8 cellular contexts compared by ENCODE assay signal in the genomic region with DNA sequence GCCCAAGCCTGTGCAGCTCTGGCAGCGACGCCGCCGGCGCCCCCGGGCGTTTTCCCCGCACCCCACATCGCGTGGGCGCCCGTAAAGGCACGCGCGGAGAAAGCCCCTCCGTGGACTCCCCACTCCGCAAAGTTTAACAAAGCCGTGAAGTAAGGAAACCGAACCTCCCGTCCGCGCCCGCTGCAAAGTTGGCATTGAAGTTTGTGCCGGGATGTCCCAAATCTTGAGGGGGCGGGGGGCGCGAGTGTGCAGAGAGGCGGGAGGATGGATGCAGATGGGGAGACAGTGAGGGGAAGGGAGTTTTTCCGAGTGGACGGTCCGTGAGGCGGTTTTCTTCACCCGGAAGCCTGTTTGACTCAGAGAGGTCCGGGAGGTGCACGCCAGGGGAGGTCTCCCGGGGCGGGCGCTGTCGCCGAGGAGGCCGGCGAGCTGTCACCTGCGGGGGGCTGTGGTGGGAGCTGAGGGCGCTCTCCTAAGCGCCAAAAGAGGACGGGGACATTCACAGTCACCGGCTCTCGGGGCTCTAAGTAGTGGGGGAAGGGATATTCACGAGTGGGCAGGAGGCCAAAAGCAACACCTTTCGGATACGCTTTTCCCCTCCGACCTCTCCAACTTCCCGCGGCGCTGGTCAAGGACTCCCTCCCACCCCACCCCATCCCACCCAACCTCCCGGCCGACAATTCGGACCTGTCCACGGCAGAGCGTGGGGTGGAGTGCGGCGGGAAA. TPM values are rescaled to one million over a fixed set of nuclear protein-coding genes. Genes with fewer than 3 reads are reported as not detected.
DNase-seq lines count a peak whose midpoint lies in the region; ATAC-seq and TF ChIP-seq lines count a peak whose summit lies in the region.

No MANE protein-coding gene starts in this region.

- CTCF ChIA-PET in A673 (lab: Charles Lee): interaction anchor here (0.7 to 2.3 kb wide), 3 partner anchors 74 to 112 kb away, joined by 4 to 7 read pairs (median 5); no protein-coding TSS in a partner anchor
- CTCF ChIA-PET in CD4-positive, alpha-beta memory T cell (lab: Charles Lee; ENCODE audit: partially characterized antibody): no interaction called here

- H3K4me3 ChIP-seq in A673 (ENCODE audit: low read depth, low read length, poor library complexity, severe bottlenecking) (peak overlapping the region; percentile 71), HL-60 (replicated peaks; ENCODE audit: insufficient read depth, low read length) (peak overlapping the region; percentile 27), dorsolateral prefrontal cortex (peak overlapping the region; percentile 52 to 92 (median 72)), mononuclear cell (ENCODE audit: low read length) (peak overlapping the region; percentile 57)
- no peak overlapping the region for H3K4me3 ChIP-seq in CD4-positive, alpha-beta memory T cell (ENCODE audit: low read length in 2 of 2)

- H3K27ac Mint-ChIP-seq in CD4-positive, alpha-beta memory T cell: no peak overlapping the region

- no peaks in the 10 kb centered on the region for H3K36me3 ChIP-seq in A673 (ENCODE audit: insufficient read depth, low read length, poor library complexity, severe bottlenecking)
- H3K36me3 ChIP-seq in CD4-positive, alpha-beta memory T cell (ENCODE audit: insufficient read depth, low read length): no peaks in the 10 kb centered on the region

- peak overlapping the region; percentile 90 for H3K27ac ChIP-seq in A673 (ENCODE audit: low read depth, low read length, poor library complexity, severe bottlenecking)
- H3K27ac ChIP-seq in HL-60 (replicated peaks): no peak overlapping the region
- H3K27ac ChIP-seq in dorsolateral prefrontal cortex: peak overlapping the region in 47 of 59 donors; percentile 19 to 88 (median 74)
- no peak overlapping the region for H3K27ac ChIP-seq in CD4-positive, alpha-beta memory T cell (ENCODE audit: low read depth, low read length)

- H3K4me3 Mint-ChIP-seq in CD4-positive, alpha-beta memory T cell: peak overlapping the region in 4 of 8 donors; percentile 39 to 61 (median 45)

- H3K27me3 ChIP-seq in A673 (replicated peaks; ENCODE audit: insufficient read depth, low read depth, low read length, poor library complexity) (no peaks in the 10 kb centered on the region), HL-60 (ENCODE audit: insufficient read depth, poor library complexity, severe bottlenecking) (peaks cover 43% of the 10 kb centered on the region), dorsolateral prefrontal cortex (no peaks in the 10 kb centered on the region), mononuclear cell (ENCODE audit: insufficient read depth, low read length) (peaks cover 59% of the 10 kb centered on the region)
- peaks cover 8% of the 10 kb centered on the region for H3K27me3 ChIP-seq in CD4-positive, alpha-beta memory T cell (ENCODE audit: insufficient read depth, low read length)

- H3K4me1 Mint-ChIP-seq in CD4-positive, alpha-beta memory T cell: peaks cover 4 to 23% (median 15%) of the 10 kb centered on the region in 4 donors

- H3K9me3 Mint-ChIP-seq in CD4-positive, alpha-beta memory T cell: peaks cover 0 to 5% (median 1%) of the 10 kb centered on the region in 8 donors

- no peaks in the 10 kb centered on the region for H3K9me3 ChIP-seq in A673 (ENCODE audit: low read depth, low read length, poor library complexity, severe bottlenecking)
- H3K9me3 ChIP-seq in mononuclear cell (ENCODE audit: low read depth, low read length): no peaks in the 10 kb centered on the region
- no peaks in the 10 kb centered on the region for H3K9me3 ChIP-seq in CD4-positive, alpha-beta memory T cell (ENCODE audit: control insufficient read depth in 1 of 2, low read length in 2 of 2)

- intact Hi-C loops in A673 (cut with micrococcal nuclease; ENCODE audit: unreplicated experiment): loop anchor here (5.0 kb wide), 2 partner anchors 74 to 111 kb away; no protein-coding TSS in a partner anchor
- intact Hi-C loops in dorsolateral prefrontal cortex (cut with DNase I): loop anchor here in 1 of 2 donors (5.0 kb wide), 1 partner anchor 114 kb away; no protein-coding TSS in a partner anchor
- intact Hi-C loops in CD4-positive, alpha-beta memory T cell (cut with micrococcal nuclease): no loop called here

- H3K4me1 ChIP-seq in A673 (ENCODE audit: insufficient read depth, low read length, poor library complexity, severe bottlenecking): peaks cover 43% of the 10 kb centered on the region
- H3K4me1 ChIP-seq in mononuclear cell (ENCODE audit: insufficient read depth, low read length): peaks cover 29% of the 10 kb centered on the region
- no peaks in the 10 kb centered on the region for H3K4me1 ChIP-seq in CD4-positive, alpha-beta memory T cell (ENCODE audit: insufficient read depth, low read length)

- TF ChIP-seq CTCF in A673 (conservative IDR thresholded peaks at IDR 0.05; ENCODE audit: low read depth, low read length) (no peak), HL-60 (IDR thresholded peaks at IDR 0.05; ENCODE audit: insufficient read depth, low read length) (no peak), dorsolateral prefrontal cortex (IDR thresholded peaks at IDR 0.05 in 54 of 56, conservative IDR thresholded peaks at IDR 0.05 in 2 of 56; ENCODE audit: low read depth in 1 of 56, partially characterized antibody in 56 of 56) (no peak)

- POLR2A ChIA-PET in A673 (lab: Charles Lee; ENCODE audit: low non-redundant PET): interaction anchor here (0.6 kb wide), 1 partner anchor 74 kb away, joined by 3 read pairs; no protein-coding TSS in a partner anchor
- POLR2A ChIA-PET in CD4-positive, alpha-beta memory T cell (lab: Charles Lee; ENCODE audit: partially characterized antibody): no interaction called here

- H3K36me3 Mint-ChIP-seq in CD4-positive, alpha-beta memory T cell: no peaks in the 10 kb centered on the region

- H3K27me3 Mint-ChIP-seq in CD4-positive, alpha-beta memory T cell: peaks cover 31 to 46% of the 10 kb centered on the region in 2 donors

- no peak for ATAC-seq in GM21529 (IDR thresholded peaks at IDR 0.05; ENCODE audit: unreplicated experiment)

- DNase-seq in A673 (ENCODE audit: low spot score) (peak; percentile 41), HL-60 (ENCODE audit: low read depth in 1 of 2, low spot score in 1 of 2) (no peak), dorsolateral prefrontal cortex (peak in 3 of 10 donors; percentile 32 to 45 (median 41)), SIG-M5 treated with dmso at 0.1 percent for 504 hours (lab: John Stamatoyannopoulos, UW; ENCODE audit: unreplicated experiment) (no peak), occipital lobe (lab: John Stamatoyannopoulos, UW) (no peak)
- DNase-seq in CD4-positive, alpha-beta memory T cell: no peak

- BruUV-seq in A673 (replicated peaks; lab: Mats Ljungman, UMichigan): no TSS peak

RNA-seq across cellular contexts. Expression of gene WLS, which starts 1.3 kb away (rescaled TPM):
- total RNA-seq in A673 (2021) (144 and 149 TPM in 2 replicates), dorsolateral prefrontal cortex (100 to 1,000 TPM in 93 of 120 experiments, 10 to 100 TPM in 27; 60.2 to 237 (median 115) TPM), mononuclear cell (4.7 TPM), occipital lobe (29.2 TPM)
- total RNA-seq in CD4-positive, alpha-beta memory T cell: not detected
- not detected for polyA plus RNA-seq in CD4-positive, alpha-beta memory T cell

Comparison
In these comparisons a context has a peak if more than half of its experiments do, and no peak if none do; other contexts are left out.
1. H3K27ac ChIP-seq: peak in A673 (single experiment) and dorsolateral prefrontal cortex (47 of 59); none in HL-60 (single experiment) and CD4-positive, alpha-beta memory T cell (single experiment).
2. H3K4me3 ChIP-seq: peak in A673 (single experiment), HL-60 (single experiment), dorsolateral prefrontal cortex (59 of 59) and mononuclear cell (single experiment); none in CD4-positive, alpha-beta memory T cell (0 of 2).